8 cellular contexts compared by ENCODE assay signal in genomic region chr5:134225780-134226440, GRCh38. TPM values are rescaled to one million over a fixed set of nuclear protein-coding genes. Genes with fewer than 3 reads are reported as not detected.
DNase-seq lines count a peak whose midpoint lies in the region; ATAC-seq, FAIRE-seq and TF ChIP-seq lines count a peak whose summit lies in the region.

TSS of gene PPP2CA (minus strand) at chr5:134226073. CDS start at chr5:134225861, 212 bp downstream.

- peak within 1 kb of the TSS; percentile 92 for H2AFZ ChIP-seq in OCI-LY7 (ENCODE audit: low read length)
- H2AFZ ChIP-seq in endothelial cell of umbilical vein (ENCODE audit: low read depth, low read length), result peak within 1 kb of the TSS; percentile 70

- peaks cover 44% of the 10 kb centered on the region for H3K36me3 ChIP-seq in OCI-LY7 (ENCODE audit: insufficient read depth, low read length)
- H3K36me3 ChIP-seq in endothelial cell of umbilical vein (ENCODE audit: control insufficient read depth in 2 of 2, extremely low read depth in 1 of 2, insufficient read depth in 2 of 2, low read length in 2 of 2), result no peaks in the 10 kb centered on the region

- POLR2A ChIA-PET in OCI-LY7 (lab: Charles Lee), result interaction anchor here (0.6 to 7.1 kb wide), 18 partner anchors 9 to 828 kb away, joined by 3 to 69 read pairs (median 6); partner anchors contain the start of genes SKP1 and UBE2B
- POLR2A ChIA-PET in endothelial cell of umbilical vein (lab: Charles Lee), result interaction anchor here (0.6 to 1.8 kb wide), 9 partner anchors 8 to 354 kb away, joined by 3 to 15 read pairs (median 4); partner anchors contain the start of gene SKP1

- dilution Hi-C loops in endothelial cell of umbilical vein (cut with MboI; ENCODE audit: extremely low pct_ligation_motif_present, low sequenced_read_pairs), result no loop called here

- peak; percentile 75 for ATAC-seq in GM21526 (IDR thresholded peaks at IDR 0.05; ENCODE audit: low FRiP score, unreplicated experiment)

- H3K79me2 ChIP-seq in OCI-LY7 (ENCODE audit: insufficient read depth, low read depth, low read length) (peaks cover 57% of the 10 kb centered on the region), endothelial cell of umbilical vein (ENCODE audit: control insufficient read depth, insufficient read depth, low read length) (peaks cover 50% of the 10 kb centered on the region)

- peaks cover 34% of the 10 kb centered on the region for H4K20me1 ChIP-seq in OCI-LY7 (ENCODE audit: insufficient read depth, low read length)
- peaks cover 21% of the 10 kb centered on the region for H4K20me1 ChIP-seq in endothelial cell of umbilical vein (replicated peaks; ENCODE audit: control insufficient read depth, extremely low read depth, insufficient read depth, low read length)

- H3K27ac ChIP-seq in OCI-LY7 (ENCODE audit: low read depth, low read length, poor library complexity, severe bottlenecking) (peak within 1 kb of the TSS; percentile 88), endothelial cell of umbilical vein (ENCODE audit: insufficient read depth, low read depth, low read length) (peak within 1 kb of the TSS; percentile 96)

- BruUV-seq in OCI-LY7 (replicated peaks; lab: Mats Ljungman, UMichigan), result no TSS peak
- BruUV-seq in endothelial cell of umbilical vein (replicated peaks; lab: Mats Ljungman, UMichigan), result no TSS peak

- intact Hi-C loops in OCI-LY7 (cut with micrococcal nuclease; ENCODE audit: unreplicated experiment) (loop anchor here (2.0 to 5.0 kb wide), 3 partner anchors 49 to 511 kb away; partner anchors contain the start of genes CAMLG, SKP1 and UBE2B), endothelial cell of umbilical vein (cut with micrococcal nuclease) (loop anchor here (1.0 to 2.0 kb wide), 6 partner anchors 9 to 423 kb away; no protein-coding TSS in a partner anchor)

- H3K4me1 ChIP-seq in OCI-LY7 (ENCODE audit: insufficient read depth, low read length, poor library complexity, severe bottlenecking) (peaks cover 34% of the 10 kb centered on the region), endothelial cell of umbilical vein (ENCODE audit: control insufficient read depth, extremely low read depth, insufficient read depth, low read length) (peaks cover 29% of the 10 kb centered on the region)

- H3K27me3 ChIP-seq in endothelial cell of umbilical vein (ENCODE audit: control insufficient read depth in 2 of 2, insufficient read depth in 2 of 2, low read length in 2 of 2), result no peaks in the 10 kb centered on the region

- peak; percentile 63 for DNase-seq in D721Med (ENCODE audit: insufficient read length, low spot score)
- peak; percentile 82 for DNase-seq in HuH-7.5 (ENCODE audit: low spot score)
- peak; percentile 96 for DNase-seq in OCI-LY7 (ENCODE audit: low spot score)
- peak; percentile 99 for DNase-seq in activated T-cell treated with anti-CD3 and anti-CD28 coated beads for 1 hour (ENCODE audit: low read depth)
- peak; percentile 100 for DNase-seq in endothelial cell of umbilical vein (ENCODE audit: low read depth, low spot score)
- DNase-seq in middle frontal gyrus (ENCODE audit: extremely low spot score, low spot score), result peak; percentile 95
- peak; percentile 96 to 99 for DNase-seq in stimulated activated CD8-positive, alpha-beta memory T cell treated with anti-CD3 and anti-CD28 coated beads, Interleukin-2, amount 100 ng/mL, for 48 hours (ENCODE audit: low read depth in 2 of 2)

- H3K9ac ChIP-seq in endothelial cell of umbilical vein (replicated peaks; ENCODE audit: extremely low read depth, insufficient read depth, low read length), result peak within 1 kb of the TSS; percentile 100

- peak within 1 kb of the TSS; percentile 89 for H3K4me2 ChIP-seq in OCI-LY7 (ENCODE audit: low read length)
- peak within 1 kb of the TSS; percentile 99 for H3K4me2 ChIP-seq in endothelial cell of umbilical vein (ENCODE audit: insufficient read depth, low read length)

- no peak for TF ChIP-seq CTCF in D721Med (IDR thresholded peaks at IDR 0.05; ENCODE audit: insufficient read depth, missing control alignments)
- TF ChIP-seq CTCF in OCI-LY7 (conservative IDR thresholded peaks at IDR 0.05; ENCODE audit: low read length), result no peak
- TF ChIP-seq CTCF in endothelial cell of umbilical vein (IDR thresholded peaks at IDR 0.05; ENCODE audit: extremely low read depth in 1 of 2, insufficient read depth in 1 of 2, low read depth in 1 of 2, low read length in 2 of 2), result no peak

- no peaks in the 10 kb centered on the region for H3K9me2 ChIP-seq in OCI-LY7 (ENCODE audit: insufficient read depth, low read length)

- FAIRE-seq in D721Med (lab: Jason Lieb, UNC) (no peak), endothelial cell of umbilical vein (lab: Jason Lieb, UNC) (peak; percentile 88)

- peak; percentile 18 for TF ChIP-seq POLR2A in endothelial cell of umbilical vein (IDR thresholded peaks at IDR 0.05; ENCODE audit: low read depth, low read length)

- H3K9me3 ChIP-seq in OCI-LY7 (ENCODE audit: low read length) (no peaks in the 10 kb centered on the region), endothelial cell of umbilical vein (replicated peaks; ENCODE audit: control insufficient read depth, insufficient read depth, low read length) (no peaks in the 10 kb centered on the region)

- CTCF ChIA-PET in OCI-LY7 (lab: Charles Lee; ENCODE audit: unreplicated experiment), result interaction anchor here (0.6 kb wide), 1 partner anchor 537 kb away, joined by 3 read pairs; no protein-coding TSS in a partner anchor
- CTCF ChIA-PET in endothelial cell of umbilical vein (lab: Charles Lee), result interaction anchor here (0.7 to 3.0 kb wide), 13 partner anchors 15 to 186 kb away, joined by 3 to 30 read pairs (median 4); no protein-coding TSS in a partner anchor

- H3K4me3 ChIP-seq in OCI-LY7 (ENCODE audit: low read depth, low read length, poor library complexity, severe bottlenecking) (peak within 1 kb of the TSS; percentile 93), endothelial cell of umbilical vein (replicated peaks in 1 of 3; ENCODE audit: insufficient read depth in 1 of 3, low read depth in 1 of 3, low read length in 3 of 3) (peak within 1 kb of the TSS; percentile 63 to 91 (median 84))

- peaks cover 3% of the 10 kb centered on the region for H3K9me1 ChIP-seq in endothelial cell of umbilical vein (replicated peaks; ENCODE audit: control insufficient read depth, extremely low read depth, insufficient read depth, low read length)

TF ChIP-seq in endothelial cell of umbilical vein, 7 proteins besides CTCF, POLR2A, EP300 and RAD21:
- peak; percentile 57 for TF ChIP-seq POLR2AphosphoS5 (IDR thresholded peaks at IDR 0.05; ENCODE audit: insufficient read depth, low read depth, low read length)
- no peak for TF ChIP-seq JUN (IDR thresholded peaks at IDR 0.05; ENCODE audit: borderline replicate concordance, insufficient read depth, insufficient read length, low read depth)
TF ChIP-seq in endothelial cell of umbilical vein: peak in this region for 1.

RNA-seq across cellular contexts. Expression of gene PPP2CA, which starts in this region (rescaled TPM):
- 132 and 144 TPM in 2 replicates for total RNA-seq in OCI-LY7 (2014; rRNA removed; shearing (Covaris generic))
- total RNA-seq in OCI-LY7 (2022) (164 and 178 TPM in 2 replicates), endothelial cell of umbilical vein (163 and 183 TPM in 2 replicates)
- polyA plus RNA-seq in endothelial cell of umbilical vein, result 64.6 and 107 TPM in 2 replicates
- 93.5 and 116 TPM in 2 replicates for polyA plus RNA-seq in endothelial cell of umbilical vein (2011; cell fraction: cytosol; rRNA removed)
- polyA plus RNA-seq in endothelial cell of umbilical vein (2011; cell fraction: nucleus; rRNA removed), result 54.7 and 89.6 TPM in 2 replicates
- 157 and 199 TPM in 2 replicates for polyA plus RNA-seq in endothelial cell of umbilical vein (2012)
- 75.4 and 77.0 TPM in 2 replicates for polyA minus RNA-seq in endothelial cell of umbilical vein
- 105 TPM for polyA minus RNA-seq in endothelial cell of umbilical vein (2011; cell fraction: cytosol; rRNA and poly(A)+ RNA removed)
- polyA minus RNA-seq in endothelial cell of umbilical vein (2011; cell fraction: nucleus; rRNA and poly(A)+ RNA removed), result 30.9 and 55.1 TPM in 2 replicates

Comparison
In these comparisons a context has a peak if more than half of its experiments do, and no peak if none do; other contexts are left out.
1. Peak in every context shown above with its lines: DNase-seq, ATAC-seq, H3K4me3 ChIP-seq and H3K27ac ChIP-seq.